In the genomic region with DNA sequence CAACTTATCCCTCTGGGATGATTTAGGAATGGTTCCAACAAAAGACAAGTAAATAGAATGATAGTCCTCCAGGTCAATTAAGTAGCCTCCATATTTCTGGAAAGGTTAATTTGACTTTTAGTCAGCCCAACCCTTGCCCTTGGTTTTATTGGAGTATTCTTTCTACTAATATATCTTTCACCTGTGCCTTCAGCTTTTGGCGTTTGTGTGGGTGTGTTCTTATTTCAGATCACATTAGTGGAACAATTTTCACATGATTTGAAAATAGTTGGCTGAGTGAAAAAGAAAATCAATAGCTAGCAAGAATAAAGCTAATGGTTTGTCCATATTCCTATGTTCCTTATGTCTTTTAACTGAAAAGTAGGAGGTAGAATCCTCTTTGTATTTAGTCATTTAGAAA, we compare ENCODE assay signal across 3 cellular contexts.
"Had no signal": no experiment of that assay in that cellular context is flagged by ENCODE, and none has a peak within 500 bp of the region (broad histone marks: within the 10 kb centered on the region; RNA-seq: fewer than 3 reads in every experiment).

No MANE protein-coding gene starts in this region.

- ATAC-seq: GM12878 had no signal

- DNase-seq: GDM1, GF-D8 had no signal
